Comparison of ENCODE assay signal across 8 cellular contexts in genomic region chr17:7351665-7352558, GRCh38. TPM values are rescaled to one million over a fixed set of nuclear protein-coding genes. Genes with fewer than 3 reads are reported as not detected.
DNase-seq lines count a peak whose midpoint lies in the region; ATAC-seq lines count a peak whose summit lies in the region.

TSS of gene KCTD11 (plus strand) at chr17:7352162.

- no peaks in the 10 kb centered on the region for H3K27me3 ChIP-seq in endocrine pancreas (ENCODE audit: control insufficient read depth, insufficient read depth, low read length)

- H3K27me3 Mint-ChIP-seq in activated CD8-positive, alpha-beta memory T cell treated with anti-CD3 and anti-CD28 coated beads, Interleukin-2, amount 10 ng/mL, durations not matched to agents 7 days and 5 days = no peaks in the 10 kb centered on the region

- no peaks in the 10 kb centered on the region for H3K9me3 ChIP-seq in endocrine pancreas (ENCODE audit: control insufficient read depth, low read length)

- ATAC-seq in HG02938 (IDR thresholded peaks at IDR 0.05; ENCODE audit: unreplicated experiment) = peak; percentile 45
- peak; percentile 69 for ATAC-seq in activated CD8-positive, alpha-beta memory T cell treated with anti-CD3 and anti-CD28 coated beads, Interleukin-2, amount 10 ng/mL, durations not matched to agents 7 days and 5 days

- no peaks in the 10 kb centered on the region for H3K4me1 ChIP-seq in endocrine pancreas (ENCODE audit: control insufficient read depth, insufficient read depth, low read length)

- H3K4me3 ChIP-seq in endocrine pancreas (ENCODE audit: control insufficient read depth, insufficient read depth, low read length) = no peak within 1 kb of the TSS

- no peaks in the 10 kb centered on the region for H3K9me3 Mint-ChIP-seq in activated CD8-positive, alpha-beta memory T cell treated with anti-CD3 and anti-CD28 coated beads, Interleukin-2, amount 10 ng/mL, durations not matched to agents 7 days and 5 days (ENCODE audit: low read depth)

- peak within 1 kb of the TSS; percentile 88 for H3K9ac ChIP-seq in endocrine pancreas (ENCODE audit: control insufficient read depth, insufficient read depth, low read length)

- peak within 1 kb of the TSS; percentile 78 for H3K4me3 Mint-ChIP-seq in activated CD8-positive, alpha-beta memory T cell treated with anti-CD3 and anti-CD28 coated beads, Interleukin-2, amount 10 ng/mL, durations not matched to agents 7 days and 5 days

- H3K27ac Mint-ChIP-seq in activated CD8-positive, alpha-beta memory T cell treated with anti-CD3 and anti-CD28 coated beads, Interleukin-2, amount 10 ng/mL, durations not matched to agents 7 days and 5 days = peak within 1 kb of the TSS; percentile 86

- H3K4me1 Mint-ChIP-seq in activated CD8-positive, alpha-beta memory T cell treated with anti-CD3 and anti-CD28 coated beads, Interleukin-2, amount 10 ng/mL, durations not matched to agents 7 days and 5 days = peaks cover 56% of the 10 kb centered on the region

- CTCF ChIA-PET in activated CD8-positive, alpha-beta memory T cell treated with anti-CD3 and anti-CD28 coated beads, Interleukin-2, amount 10 ng/mL, durations not matched to agents 7 days and 5 days (lab: Charles Lee) = interaction anchor here (1.0 to 6.7 kb wide), 10 partner anchors 15 to 336 kb away, joined by 3 to 88 read pairs (median 9); partner anchors contain the start of genes ACAP1, SENP3, TMEM102 and TP53

- peaks cover 30% of the 10 kb centered on the region for H3K36me3 Mint-ChIP-seq in activated CD8-positive, alpha-beta memory T cell treated with anti-CD3 and anti-CD28 coated beads, Interleukin-2, amount 10 ng/mL, durations not matched to agents 7 days and 5 days

- H3K36me3 ChIP-seq in endocrine pancreas (ENCODE audit: control insufficient read depth, insufficient read depth, low read length) = no peaks in the 10 kb centered on the region

- peak; percentile 70 for DNase-seq in DMS 273 (lab: John Stamatoyannopoulos, UW; ENCODE audit: unreplicated experiment)
- DNase-seq in DMS 273 treated with DMSO at 0.1 percent for 48 hours (lab: John Stamatoyannopoulos, UW) = no peak
- peak; percentile 64 for DNase-seq in NCI-H69 (lab: John Stamatoyannopoulos, UW)
- peak; percentile 91 for DNase-seq in activated CD8-positive, alpha-beta memory T cell treated with anti-CD3 and anti-CD28 coated beads, Interleukin-2, amount 10 ng/mL, durations not matched to agents 7 days and 5 days
- DNase-seq in mesenteric fat pad (ENCODE audit: low spot score) = peak; percentile 95
- DNase-seq in stimulated activated CD8-positive, alpha-beta memory T cell treated with anti-CD3 and anti-CD28 coated beads, Interleukin-15, amount 100 ng/mL, for 48 hours (ENCODE audit: low read depth in 2 of 2) = peak; percentile 76 to 84

RNA-seq across cellular contexts. Expression of gene KCTD11, which starts in this region (rescaled TPM):
- total RNA-seq in activated CD8-positive, alpha-beta memory T cell treated with anti-CD3 and anti-CD28 coated beads, Interleukin-2, amount 10 ng/mL, durations not matched to agents 7 days and 5 days = 1 to 10 TPM; 6.0 to 6.1 TPM
- total RNA-seq in mesenteric fat pad = 11.9 TPM
